ENCODE assay signal across 9 cellular contexts in genomic region chr22:50545522-50546325, GRCh38. TPM values are rescaled to one million over a fixed set of nuclear protein-coding genes. Genes with fewer than 3 reads are reported as not detected.
DNase-seq lines count a peak whose midpoint lies in the region; ATAC-seq, FAIRE-seq and TF ChIP-seq lines count a peak whose summit lies in the region.
"Had no signal": no experiment of that assay in that cellular context is flagged by ENCODE, and none has a peak within 500 bp of the region (broad histone marks: within the 10 kb centered on the region; RNA-seq: fewer than 3 reads in every experiment).

TSS of gene KLHDC7B (plus strand) at chr22:50545899. CDS start at chr22:50546244, 345 bp downstream.

- CTCF ChIA-PET in activated CD4-positive, alpha-beta memory T cell treated with anti-CD3 and anti-CD28 coated beads, Interleukin-2, amount 10 ng/mL, durations not matched to agents 7 days and 5 days (lab: Charles Lee): interaction anchor here (1.2 to 9.2 kb wide), 8 partner anchors 9 to 355 kb away, joined by 3 to 150 read pairs (median 6); partner anchors contain the start of genes CHKB, LMF2, NCAPH2 and SCO2

- H3K4me3 ChIP-seq in fibroblast of villous mesenchyme (ENCODE audit: low read depth, low read length) (peak within 1 kb of the TSS; percentile 6), vagina (no peak within 1 kb of the TSS), pancreas (no peak within 1 kb of the TSS)
- H3K4me3 ChIP-seq: body of pancreas had no signal

- peaks cover 7% of the 10 kb centered on the region for H3K36me3 Mint-ChIP-seq in activated CD4-positive, alpha-beta memory T cell treated with anti-CD3 and anti-CD28 coated beads, Interleukin-2, amount 10 ng/mL, durations not matched to agents 7 days and 5 days (ENCODE audit: low read depth)

- TF ChIP-seq CTCF in fibroblast of villous mesenchyme (IDR thresholded peaks at IDR 0.05; ENCODE audit: insufficient read depth, low read depth, low read length) (peak; percentile 42), vagina (IDR thresholded peaks at IDR 0.05) (no peak), pancreas (IDR thresholded peaks at IDR 0.05) (no peak)

- FAIRE-seq in pancreas (lab: Jason Lieb, UNC): no peak

- H3K27ac ChIP-seq in vagina: peak within 1 kb of the TSS; percentile 72
- peak within 1 kb of the TSS in 2 of 4 donors; percentile 75 to 92 for H3K27ac ChIP-seq in pancreas

- H3K36me3 ChIP-seq in vagina (no peaks in the 10 kb centered on the region), pancreas (no peaks in the 10 kb centered on the region)

- POLR2A ChIA-PET in activated CD4-positive, alpha-beta memory T cell treated with anti-CD3 and anti-CD28 coated beads, Interleukin-2, amount 10 ng/mL, durations not matched to agents 7 days and 5 days (lab: Charles Lee): interaction anchor here (0.6 to 8.9 kb wide), 14 partner anchors 10 to 76 kb away, joined by 3 to 151 read pairs (median 8); partner anchors contain the start of genes CHKB, LMF2, NCAPH2 and SCO2

- H3K27me3 ChIP-seq in vagina (peaks cover 7% of the 10 kb centered on the region), pancreas (peaks cover 0 to 4% (median 1%) of the 10 kb centered on the region in 4 donors)

- H3K9me3 Mint-ChIP-seq in activated CD4-positive, alpha-beta memory T cell treated with anti-CD3 and anti-CD28 coated beads, Interleukin-2, amount 10 ng/mL, durations not matched to agents 7 days and 5 days: no peaks in the 10 kb centered on the region

- DNase-seq in stimulated activated CD4-positive, alpha-beta T cell treated with anti-CD3 and anti-CD28 coated beads, Interleukin-4, amount 100 ng/mL, for 24 hours: peak; percentile 36
- no peak for DNase-seq in stimulated activated CD4-positive, alpha-beta T cell treated with anti-CD3 and anti-CD28 coated beads, Interleukin-1b, Interleukin-23, amount 100 ng/mL, for 48 hours
- DNase-seq in activated CD4-positive, alpha-beta memory T cell treated with anti-CD3 and anti-CD28 coated beads, Interleukin-2, amount 10 ng/mL, durations not matched to agents 7 days and 5 days: peak; percentile 60
- DNase-seq in fibroblast of villous mesenchyme (ENCODE audit: low read depth) (peak; percentile 68), vagina (ENCODE audit: extremely low spot score in 2 of 2) (no peak), pancreas (no peak), NCI-H1417 treated with DMSO at 0.1 percent for 48 hours (lab: John Stamatoyannopoulos, UW) (no peak), DMS 273 treated with DMSO at 0.1 percent for 48 hours (lab: John Stamatoyannopoulos, UW) (no peak)

- 71 to 74% methylated on average over 10 of the region's 10 CpGs for WGBS in pancreas, 2 donors

- H3K4me1 Mint-ChIP-seq in activated CD4-positive, alpha-beta memory T cell treated with anti-CD3 and anti-CD28 coated beads, Interleukin-2, amount 10 ng/mL, durations not matched to agents 7 days and 5 days: peaks cover 62% of the 10 kb centered on the region

- peak within 1 kb of the TSS; percentile 63 for H3K4me3 Mint-ChIP-seq in activated CD4-positive, alpha-beta memory T cell treated with anti-CD3 and anti-CD28 coated beads, Interleukin-2, amount 10 ng/mL, durations not matched to agents 7 days and 5 days

- intact Hi-C loops in vagina (cut with DNase I): no loop called here
- intact Hi-C loops in pancreas (cut with DNase I): no loop called here

- ATAC-seq in pancreas: no peak
- ATAC-seq: body of pancreas had no signal

- H3K27ac Mint-ChIP-seq in activated CD4-positive, alpha-beta memory T cell treated with anti-CD3 and anti-CD28 coated beads, Interleukin-2, amount 10 ng/mL, durations not matched to agents 7 days and 5 days: peak within 1 kb of the TSS; percentile 75

- H3K9me3 ChIP-seq in vagina (no peaks in the 10 kb centered on the region), pancreas (no peaks in the 10 kb centered on the region)
- H3K9me3 ChIP-seq: body of pancreas had no signal

- peaks cover 36% of the 10 kb centered on the region for H3K4me1 ChIP-seq in vagina
- H3K4me1 ChIP-seq in pancreas: peaks cover 0 to 4% (median 0%) of the 10 kb centered on the region in 3 donors

- TF ChIP-seq POLR2A in vagina (IDR thresholded peaks at IDR 0.05): no peak

- no peaks in the 10 kb centered on the region for H3K27me3 Mint-ChIP-seq in activated CD4-positive, alpha-beta memory T cell treated with anti-CD3 and anti-CD28 coated beads, Interleukin-2, amount 10 ng/mL, durations not matched to agents 7 days and 5 days

RNA-seq across cellular contexts. Expression of gene KLHDC7B, which starts in this region (rescaled TPM):
- total RNA-seq in activated CD4-positive, alpha-beta memory T cell treated with anti-CD3 and anti-CD28 coated beads, Interleukin-2, amount 10 ng/mL, durations not matched to agents 7 days and 5 days: 1 to 10 TPM; 8.0 to 8.4 TPM
- total RNA-seq in fibroblast of villous mesenchyme (0.32 TPM in 1 of 2 replicates, not detected in the other), vagina (0.49 TPM), pancreas (1 to 10 TPM in 1 of 6 donors, under 1 TPM in 5; 0.03 to 2.1 (median 0.12) TPM)
- under 1 TPM in 1 of 2 donors, not detected in 1; 0.15 TPM for polyA plus RNA-seq in pancreas
- total RNA-seq: body of pancreas had no signal

Comparison
In these comparisons a context has a peak if more than half of its experiments do, and no peak if none do; other contexts are left out.
1. DNase-seq: peak in stimulated activated CD4-positive, alpha-beta T cell treated with anti-CD3 and anti-CD28 coated beads, Interleukin-4, amount 100 ng/mL, for 24 hours (single experiment) and activated CD4-positive, alpha-beta memory T cell treated with anti-CD3 and anti-CD28 coated beads, Interleukin-2, amount 10 ng/mL, durations not matched to agents 7 days and 5 days (single experiment); none in stimulated activated CD4-positive, alpha-beta T cell treated with anti-CD3 and anti-CD28 coated beads, Interleukin-1b, Interleukin-23, amount 100 ng/mL, for 48 hours (single experiment), vagina (0 of 2), pancreas (0 of 6), NCI-H1417 treated with DMSO at 0.1 percent for 48 hours (single experiment) and DMS 273 treated with DMSO at 0.1 percent for 48 hours (single experiment).
2. Peak in DNase-seq and H3K4me3 ChIP-seq in fibroblast of villous mesenchyme; RNA of the gene not detected or under 1 TPM.